ENCODE assay signal across 11 cellular contexts in genomic region chr12:8590842-8591545, GRCh38. TPM values are rescaled to one million over a fixed set of nuclear protein-coding genes. Genes with fewer than 3 reads are reported as not detected.
DNase-seq lines count a peak whose midpoint lies in the region; ATAC-seq lines count a peak whose summit lies in the region.
"Had no signal": no experiment of that assay in that cellular context is flagged by ENCODE, and none has a peak within 500 bp of the region (broad histone marks: within the 10 kb centered on the region; RNA-seq: fewer than 3 reads in every experiment).

No MANE protein-coding gene starts in this region.

- no peak overlapping the region for H3K4me3 Mint-ChIP-seq in activated T-cell treated with anti-CD3 and anti-CD28 coated beads, Interleukin-2, amount 50 U/mL, for 72 hours
- no peak overlapping the region for H3K4me3 Mint-ChIP-seq in activated naive CD8-positive, alpha-beta T cell treated with anti-CD3 and anti-CD28 coated beads, Interleukin-2, amount 50 U/mL, for 24 hours

- ATAC-seq in activated T-cell treated with anti-CD3 and anti-CD28 coated beads, Interleukin-2, amount 50 U/mL, for 72 hours (replicated peaks in 1 of 2): peak; percentile 32 to 55
- ATAC-seq in HG03280 (IDR thresholded peaks at IDR 0.05; ENCODE audit: unreplicated experiment) (peak; percentile 78), aorta (ENCODE audit: low FRiP score) (peak; percentile 44), GM21737 (IDR thresholded peaks at IDR 0.05; ENCODE audit: unreplicated experiment) (no peak), esophagus mucosa (no peak)
- ATAC-seq in activated naive CD8-positive, alpha-beta T cell treated with anti-CD3 and anti-CD28 coated beads, Interleukin-2, amount 50 U/mL, for 24 hours: peak; percentile 94

- H3K9me3 Mint-ChIP-seq in activated T-cell treated with anti-CD3 and anti-CD28 coated beads, Interleukin-2, amount 50 U/mL, for 72 hours: no peaks in the 10 kb centered on the region
- no peaks in the 10 kb centered on the region for H3K9me3 Mint-ChIP-seq in activated naive CD8-positive, alpha-beta T cell treated with anti-CD3 and anti-CD28 coated beads, Interleukin-2, amount 50 U/mL, for 24 hours

- intact Hi-C loops in aorta (cut with DNase I): no loop called here

- H3K4me1 ChIP-seq in aorta (ENCODE audit: control insufficient read depth in 1 of 2, insufficient read depth in 2 of 2, low read length in 2 of 2): no peaks in the 10 kb centered on the region
- H3K4me1 ChIP-seq: colonic mucosa, left ventricle myocardium inferior had no signal

- WGBS in aorta, 2 donors: 69 to 75% methylated on average over 10 of the region's 10 CpGs

- H3K27ac Mint-ChIP-seq in activated T-cell treated with anti-CD3 and anti-CD28 coated beads, Interleukin-2, amount 50 U/mL, for 72 hours: no peak overlapping the region
- no peak overlapping the region for H3K27ac Mint-ChIP-seq in activated naive CD8-positive, alpha-beta T cell treated with anti-CD3 and anti-CD28 coated beads, Interleukin-2, amount 50 U/mL, for 24 hours

- no peaks in the 10 kb centered on the region for H3K27me3 Mint-ChIP-seq in activated T-cell treated with anti-CD3 and anti-CD28 coated beads, Interleukin-2, amount 50 U/mL, for 72 hours (ENCODE audit: low read depth)
- no peaks in the 10 kb centered on the region for H3K27me3 Mint-ChIP-seq in activated naive CD8-positive, alpha-beta T cell treated with anti-CD3 and anti-CD28 coated beads, Interleukin-2, amount 50 U/mL, for 24 hours

- no peaks in the 10 kb centered on the region for H3K36me3 ChIP-seq in aorta (ENCODE audit: control insufficient read depth in 1 of 2, insufficient read depth in 2 of 2, low read length in 1 of 2)
- H3K36me3 ChIP-seq: colonic mucosa, left ventricle myocardium inferior had no signal

- H3K4me3 ChIP-seq in aorta (ENCODE audit: low read length in 2 of 2): no peak overlapping the region
- H3K4me3 ChIP-seq: colonic mucosa, left ventricle myocardium inferior had no signal

- peak in 1 of 2 donors; percentile 4 for DNase-seq in activated T-cell treated with anti-CD3 and anti-CD28 coated beads, Interleukin-2, amount 50 U/mL, for 72 hours
- DNase-seq in activated T-cell treated with anti-CD3 and anti-CD28 coated beads for 4 hours (no peak), aorta (no peak)
- peak; percentile 8 for DNase-seq in activated naive CD8-positive, alpha-beta T cell treated with anti-CD3 and anti-CD28 coated beads, Interleukin-2, amount 50 U/mL, for 24 hours
- no peak for DNase-seq in stimulated activated naive CD4-positive, alpha-beta T cell (lab: John Stamatoyannopoulos, UW)
- DNase-seq: colonic mucosa, left ventricle myocardium inferior had no signal

- no peak overlapping the region for H3K27ac ChIP-seq in aorta (ENCODE audit: low read depth in 1 of 2, low read length in 2 of 2)
- H3K27ac ChIP-seq: colonic mucosa, left ventricle myocardium inferior had no signal

- no peaks in the 10 kb centered on the region for H3K36me3 Mint-ChIP-seq in activated T-cell treated with anti-CD3 and anti-CD28 coated beads, Interleukin-2, amount 50 U/mL, for 72 hours (ENCODE audit: insufficient read depth in 2 of 2)
- H3K36me3 Mint-ChIP-seq in activated naive CD8-positive, alpha-beta T cell treated with anti-CD3 and anti-CD28 coated beads, Interleukin-2, amount 50 U/mL, for 24 hours (ENCODE audit: low read depth): no peaks in the 10 kb centered on the region

- no peaks in the 10 kb centered on the region for H3K9me3 ChIP-seq in aorta (ENCODE audit: control insufficient read depth, low read length)
- H3K9me3 ChIP-seq: colonic mucosa, left ventricle myocardium inferior had no signal

- H3K4me1 Mint-ChIP-seq in activated T-cell treated with anti-CD3 and anti-CD28 coated beads, Interleukin-2, amount 50 U/mL, for 72 hours (ENCODE audit: low read depth): peaks cover 8% of the 10 kb centered on the region
- H3K4me1 Mint-ChIP-seq in activated naive CD8-positive, alpha-beta T cell treated with anti-CD3 and anti-CD28 coated beads, Interleukin-2, amount 50 U/mL, for 24 hours: peaks cover 8% of the 10 kb centered on the region

- H3K27me3 ChIP-seq in aorta (ENCODE audit: control insufficient read depth in 1 of 2, insufficient read depth in 2 of 2, low read length in 1 of 2): no peaks in the 10 kb centered on the region
- H3K27me3 ChIP-seq: colonic mucosa had no signal

RNA-seq across cellular contexts. Expression of gene AICDA, which starts 21.7 kb away (rescaled TPM):
- total RNA-seq in activated T-cell treated with anti-CD3 and anti-CD28 coated beads, Interleukin-2, amount 50 U/mL, for 72 hours: not detected
- total RNA-seq in aorta: under 1 TPM in 1 of 2 donors, not detected in 1; 0.39 TPM
- 1 to 10 TPM in 1 of 2 donors, under 1 TPM in 1; 0.23 to 1.1 TPM for polyA plus RNA-seq in aorta
- total RNA-seq in esophagus mucosa: not detected
- total RNA-seq: colonic mucosa, left ventricle myocardium inferior had no signal

RNA-seq across cellular contexts. Expression of gene CLEC4E, which starts 50.3 kb away (rescaled TPM):
- total RNA-seq in activated T-cell treated with anti-CD3 and anti-CD28 coated beads, Interleukin-2, amount 50 U/mL, for 72 hours: not detected
- 1 to 10 TPM; 4.2 to 5.6 TPM for total RNA-seq in aorta
- 1 to 10 TPM in 1 of 2 donors, under 1 TPM in 1; 0.74 to 7.9 TPM for polyA plus RNA-seq in aorta
- not detected for total RNA-seq in esophagus mucosa
- total RNA-seq: urinary bladder had no signal

Comparison
In these comparisons a context has a peak if more than half of its experiments do, and no peak if none do; other contexts are left out.
1. ATAC-seq: peak in activated T-cell treated with anti-CD3 and anti-CD28 coated beads, Interleukin-2, amount 50 U/mL, for 72 hours (2 of 2), HG03280 (single experiment), activated naive CD8-positive, alpha-beta T cell treated with anti-CD3 and anti-CD28 coated beads, Interleukin-2, amount 50 U/mL, for 24 hours (single experiment) and aorta (single experiment); none in GM21737 (single experiment) and esophagus mucosa (single experiment).